17 cellular contexts compared by ENCODE assay signal in the genomic region with DNA sequence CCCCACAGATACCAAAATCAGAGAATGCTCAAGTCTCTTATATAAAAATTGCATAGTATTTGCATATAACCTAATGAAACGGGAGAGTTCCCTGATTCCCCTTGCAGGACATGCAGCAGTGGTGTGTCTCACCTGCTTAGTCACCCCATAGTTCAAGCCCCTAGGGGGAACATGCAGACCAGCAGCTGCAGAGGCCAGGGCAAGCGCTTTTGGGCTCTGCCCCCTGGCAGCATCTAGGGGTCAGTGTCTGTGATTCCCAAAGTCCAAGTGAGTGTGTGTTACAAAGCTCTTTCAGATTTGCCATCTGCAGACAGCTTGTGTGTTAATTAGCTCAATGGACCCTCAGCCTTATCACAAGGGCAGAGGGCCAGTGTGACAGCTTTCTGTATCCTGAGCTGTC.
"Had no signal": no experiment of that assay in that cellular context is flagged by ENCODE, and none has a peak within 500 bp of the region (broad histone marks: within the 10 kb centered on the region; RNA-seq: fewer than 3 reads in every experiment).

No MANE protein-coding gene starts in this region.

- H3K27ac Mint-ChIP-seq: activated CD4-positive, alpha-beta T cell treated with anti-CD3 and anti-CD28 coated beads for 36 hours; activated CD8-positive, alpha-beta T cell treated with anti-CD3 and anti-CD28 coated beads for 36 hours; activated naive CD8-positive, alpha-beta T cell treated with anti-CD3 and anti-CD28 coated beads for 36 hours; activated T-cell treated with anti-CD3 and anti-CD28 coated beads, Interleukin-2, amount 50 U/mL, for 72 hours; T-cell had no signal

- H3K27me3 ChIP-seq: dorsolateral prefrontal cortex, esophagus muscularis mucosa, upper lobe of right lung had no signal

- ATAC-seq: activated CD4-positive, alpha-beta T cell treated with anti-CD3 and anti-CD28 coated beads for 36 hours; activated CD8-positive, alpha-beta T cell treated with anti-CD3 and anti-CD28 coated beads for 36 hours; activated T-cell treated with anti-CD3 and anti-CD28 coated beads, Interleukin-2, amount 50 U/mL, for 72 hours; right cardiac atrium; T-cell; upper lobe of right lung had no signal

- H3K4me1 ChIP-seq: esophagus muscularis mucosa, left ventricle myocardium inferior, upper lobe of right lung had no signal

- H3K36me3 ChIP-seq: esophagus muscularis mucosa, left ventricle myocardium inferior had no signal

- H3K27me3 Mint-ChIP-seq: activated CD4-positive, alpha-beta T cell treated with anti-CD3 and anti-CD28 coated beads for 36 hours; activated CD8-positive, alpha-beta T cell treated with anti-CD3 and anti-CD28 coated beads for 36 hours; activated naive CD8-positive, alpha-beta T cell treated with anti-CD3 and anti-CD28 coated beads for 36 hours; T-cell had no signal

- DNase-seq: activated CD4-positive, alpha-beta T cell treated with anti-CD3 and anti-CD28 coated beads for 36 hours; activated CD8-positive, alpha-beta memory T cell treated with anti-CD3 and anti-CD28 coated beads, Interleukin-2, amount 50 U/mL, for 4 hours; activated CD8-positive, alpha-beta T cell treated with anti-CD3 and anti-CD28 coated beads for 36 hours; activated gamma-delta T cell treated with Interleukin-2 at 50 U/mL for 16 hours; activated naive CD8-positive, alpha-beta T cell treated with anti-CD3 and anti-CD28 coated beads for 36 hours; activated T-cell treated with anti-CD3 and anti-CD28 coated beads, Interleukin-2, amount 50 U/mL, for 72 hours; dorsolateral prefrontal cortex; kidney; left ventricle myocardium inferior; mesenchymal stem cell; right cardiac atrium; stimulated activated CD4-positive, alpha-beta T cell treated with anti-CD3 and anti-CD28 coated beads, Interleukin-1b, Interleukin-23, amount 100 ng/mL, for 48 hours; stimulated activated naive CD4-positive, alpha-beta T cell treated with Interleukin-2 at 50 U/mL for 16 hours; T-cell; T1000; upper lobe of right lung had no signal

- H3K9me3 ChIP-seq: esophagus muscularis mucosa, left ventricle myocardium inferior, upper lobe of right lung had no signal

- H3K27ac ChIP-seq: dorsolateral prefrontal cortex, esophagus muscularis mucosa, left ventricle myocardium inferior, upper lobe of right lung had no signal

- H3K4me3 ChIP-seq: dorsolateral prefrontal cortex, esophagus muscularis mucosa, left ventricle myocardium inferior, upper lobe of right lung had no signal

- H3K9me3 Mint-ChIP-seq: activated CD8-positive, alpha-beta T cell treated with anti-CD3 and anti-CD28 coated beads for 36 hours; activated naive CD8-positive, alpha-beta T cell treated with anti-CD3 and anti-CD28 coated beads for 36 hours; activated T-cell treated with anti-CD3 and anti-CD28 coated beads, Interleukin-2, amount 50 U/mL, for 72 hours; T-cell had no signal

- FAIRE-seq: kidney had no signal

- H3K4me3 Mint-ChIP-seq: activated CD4-positive, alpha-beta T cell treated with anti-CD3 and anti-CD28 coated beads for 36 hours; activated CD8-positive, alpha-beta T cell treated with anti-CD3 and anti-CD28 coated beads for 36 hours; activated naive CD8-positive, alpha-beta T cell treated with anti-CD3 and anti-CD28 coated beads for 36 hours; activated T-cell treated with anti-CD3 and anti-CD28 coated beads, Interleukin-2, amount 50 U/mL, for 72 hours; T-cell had no signal
